1 cellular context compared by ENCODE assay signal in genomic region chr17:28807925-28808641, GRCh38.
TF ChIP-seq lines count a peak whose summit lies in the region.

No MANE protein-coding gene starts in this region.

TF ChIP-seq in K562, 482 proteins besides CTCF, POLR2A, EP300 and RAD21 (continued from another document):
- TF ChIP-seq CEBPZ (IDR thresholded peaks at IDR 0.05; ENCODE audit: borderline replicate concordance, low read depth, low read length) (no peak), UBTF (IDR thresholded peaks at IDR 0.05; ENCODE audit: borderline replicate concordance in 1 of 2, low read depth in 2 of 2, low read length in 2 of 2) (0 out of 4 replicates have a peak, but pooled peaks of 1 of the 2 experiments have one; percentile 42), STAT5B (CRISPR knock-in tag; IDR thresholded peaks at IDR 0.05) (no peak), ZNF707 (CRISPR knock-in tag; conservative IDR thresholded peaks at IDR 0.05) (no peak), CBX5 (IDR thresholded peaks at IDR 0.05; ENCODE audit: borderline replicate concordance, low read depth) (no peak), TRIM24 (IDR thresholded peaks at IDR 0.05) (no peak), ZNF146 (CRISPR knock-in tag; IDR thresholded peaks at IDR 0.05; ENCODE audit: unreplicated experiment) (no peak), ZFX (CRISPR knock-in tag; IDR thresholded peaks at IDR 0.05) (no peak), ZNF444 (CRISPR knock-in tag; IDR thresholded peaks at IDR 0.05) (no peak), IRF2 (CRISPR knock-in tag; IDR thresholded peaks at IDR 0.05) (no peak), TBP (optimal IDR thresholded peaks at IDR 0.05; ENCODE audit: low read depth, low read length) (no peak), ZNF347 (CRISPR knock-in tag; IDR thresholded peaks at IDR 0.05; ENCODE audit: low read depth) (no peak)
TF ChIP-seq in K562: peak in this region for 7.
